1 cellular context compared by ENCODE assay signal in genomic region chr21:28884976-28885852, GRCh38.
TF ChIP-seq lines count a peak whose summit lies in the region.

No MANE protein-coding gene starts in this region.

TF ChIP-seq in A549, 52 proteins besides CTCF, POLR2A, EP300 and RAD21 (continued from another document):
- TF ChIP-seq REST (IDR thresholded peaks at IDR 0.05) (no peak), SMC3 (IDR thresholded peaks at IDR 0.05) (no peak), RNF2 (IDR thresholded peaks at IDR 0.05; ENCODE audit: borderline replicate concordance, low read depth) (peak; percentile 35; the same call in 1 of the 2 replicates), JUN (IDR thresholded peaks at IDR 0.05) (peak in 1 of 2 experiments; percentile 59; a peak in 1 of 5 replicates), HMGXB4 (CRISPR knock-in tag; IDR thresholded peaks at IDR 0.05; ENCODE audit: borderline replicate concordance) (no peak), ESRRA (IDR thresholded peaks at IDR 0.05; ENCODE audit: borderline replicate concordance, low read length) (no peak), E2F6 (IDR thresholded peaks at IDR 0.05; ENCODE audit: borderline replicate concordance, low read depth) (peak; percentile 93), NFE2L2 (conservative IDR thresholded peaks at IDR 0.05; ENCODE audit: low read length) (no peak), RARB (CRISPR knock-in tag; IDR thresholded peaks at IDR 0.05) (no peak)
